Comparison of ENCODE assay signal across 8 cellular contexts in the genomic region with DNA sequence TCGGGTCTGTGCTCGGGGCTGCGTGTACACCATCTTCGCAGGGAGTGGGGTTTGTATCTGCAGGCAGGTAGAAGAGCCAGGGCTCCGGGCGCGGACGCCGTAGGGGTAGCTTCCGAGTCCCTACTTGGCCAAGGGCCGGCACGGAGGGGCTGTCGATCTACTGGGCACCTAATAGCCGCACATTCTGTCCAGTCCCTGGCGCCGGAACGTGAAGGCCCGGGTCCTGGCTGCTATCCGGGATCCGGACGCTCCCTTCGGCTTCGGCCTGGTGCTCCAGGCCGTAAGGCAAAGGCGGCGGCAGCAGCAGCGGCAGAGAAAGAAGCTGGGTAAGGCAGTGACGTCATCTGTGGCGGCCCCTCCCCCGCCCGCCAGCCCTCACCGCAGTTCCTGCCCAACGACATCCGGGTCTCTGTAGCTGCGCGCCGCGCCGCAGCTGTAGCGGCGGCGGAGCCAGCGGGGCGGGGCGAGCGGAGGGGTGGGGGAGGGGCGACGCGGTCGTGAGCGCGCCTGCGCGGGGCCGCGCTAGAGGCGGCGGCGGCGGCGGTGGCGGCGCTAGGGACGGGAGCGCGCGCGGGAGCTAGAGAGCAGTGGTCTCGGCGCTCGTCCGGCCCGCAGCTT. TPM values are rescaled to one million over a fixed set of nuclear protein-coding genes. Genes with fewer than 3 reads are reported as not detected.
DNase-seq lines count a peak whose midpoint lies in the region; ATAC-seq, FAIRE-seq and TF ChIP-seq lines count a peak whose summit lies in the region.

TSS of gene PPM1A (plus strand) at position 525 of the 618 bp plus-strand sequence. CDS start 33,483 bp downstream, outside the sequence.

- ATAC-seq in HG03378 (IDR thresholded peaks at IDR 0.05; ENCODE audit: unreplicated experiment), result peak; percentile 68

- intact Hi-C loops in kidney (cut with DNase I), result no loop called here

- H3K9ac ChIP-seq in kidney (ENCODE audit: low read length in 2 of 2), result peak within 1 kb of the TSS; percentile 99 to 100

- H3K9me3 ChIP-seq in kidney (ENCODE audit: control insufficient read depth in 1 of 2, low read length in 2 of 2), result no peaks in the 10 kb centered on the region

- peak; percentile 92 for TF ChIP-seq POLR2A in GM19099 (IDR thresholded peaks at IDR 0.05; ENCODE audit: extremely low read depth, insufficient read length, low read depth)

- FAIRE-seq in kidney (lab: Jason Lieb, UNC), result no peak

- H3K4me3 ChIP-seq in kidney (ENCODE audit: low read length in 2 of 2), result peak within 1 kb of the TSS; percentile 86 to 87

- no peak for TF ChIP-seq CTCF in kidney (IDR thresholded peaks at IDR 0.05; ENCODE audit: borderline replicate concordance, extremely low read depth, insufficient read depth)

- H3K27ac ChIP-seq in kidney (ENCODE audit: low read depth in 2 of 2, low read length in 2 of 2), result peak within 1 kb of the TSS; percentile 99

- DNase-seq in AG20443 (ENCODE audit: low spot score) (peak; percentile 98), NCI-H510A (lab: John Stamatoyannopoulos, UW) (peak; percentile 86), cerebellum (ENCODE audit: low spot score) (peak; percentile 96), kidney (peak; percentile 99)
- DNase-seq in activated CD4-positive, alpha-beta T cell treated with anti-CD3 and anti-CD28 coated beads for 1 hour, result peak; percentile 94
- peak; percentile 92 to 95 for DNase-seq in stimulated activated CD4-positive, alpha-beta T cell treated with anti-CD3 and anti-CD28 coated beads, Interleukin-15, amount 100 ng/mL, for 1 hour (ENCODE audit: low read depth in 1 of 2, low spot score in 1 of 2)

- H3K36me3 ChIP-seq in kidney (ENCODE audit: control insufficient read depth in 1 of 2, insufficient read depth in 2 of 2, low read length in 2 of 2), result no peaks in the 10 kb centered on the region

- H3K4me1 ChIP-seq in kidney (ENCODE audit: control insufficient read depth in 1 of 2, insufficient read depth in 1 of 2, low read depth in 1 of 2, low read length in 2 of 2), result peaks cover 15 to 22% of the 10 kb centered on the region in 2 donors

RNA-seq across cellular contexts. Expression of gene PPM1A, which starts in this region (rescaled TPM):
- total RNA-seq in cerebellum (68.1 TPM), kidney (60.3 TPM)
- polyA plus RNA-seq in kidney (ENCODE audit: insufficient read depth, low read depth, low replicate concordance), result 42.3 TPM

Comparison
In these comparisons a context has a peak if more than half of its experiments do, and no peak if none do; other contexts are left out.
1. Peak in every context shown above with its lines: DNase-seq, ATAC-seq, H3K4me3 ChIP-seq and H3K27ac ChIP-seq.